ENCODE assay signal across 40 cellular contexts in the genomic region with DNA sequence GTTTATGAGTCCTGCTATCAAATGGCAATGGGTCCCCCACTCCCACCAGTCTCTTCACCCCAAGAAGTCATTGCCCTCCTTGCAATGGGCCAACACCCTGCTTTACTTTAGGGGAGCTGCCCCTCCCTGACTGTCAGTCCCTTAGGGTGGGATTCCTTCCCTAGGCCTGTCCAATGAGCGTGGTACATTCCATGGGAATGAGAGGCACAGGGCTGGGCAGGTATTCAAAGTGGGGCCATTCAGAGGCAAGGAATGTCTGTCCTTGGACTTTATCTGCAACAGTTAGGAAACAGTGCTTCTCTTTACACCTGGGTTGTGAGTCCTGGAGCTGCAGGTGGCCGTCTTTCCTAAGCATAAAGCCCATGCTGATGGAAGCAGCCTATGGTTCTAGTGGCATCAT. TPM values are rescaled to one million over a fixed set of nuclear protein-coding genes. Genes with fewer than 3 reads are reported as not detected.
"Had no signal": no experiment of that assay in that cellular context is flagged by ENCODE, and none has a peak within 500 bp of the region (broad histone marks: within the 10 kb centered on the region; RNA-seq: fewer than 3 reads in every experiment).

No MANE protein-coding gene starts in this region.

- H3K4me1 ChIP-seq: adrenal gland, ascending aorta, breast epithelium had no signal

- H3K27me3 ChIP-seq: adrenal gland, ascending aorta, brain microvascular endothelial cell, breast epithelium, cardiac muscle cell had no signal

- H3K9me3 ChIP-seq: adrenal gland, ascending aorta, breast epithelium had no signal

- H3K36me3 ChIP-seq: adrenal gland, ascending aorta, brain microvascular endothelial cell, breast epithelium, cardiac muscle cell had no signal

- H3K9me3 Mint-ChIP-seq: central memory CD8-positive, alpha-beta T cell had no signal

- H3K4me3 ChIP-seq: adrenal gland, ascending aorta, breast epithelium, cardiac muscle cell had no signal

- H3K4me3 Mint-ChIP-seq: activated naive CD4-positive, alpha-beta T cell treated with anti-CD3 and anti-CD28 coated beads for 36 hours; activated naive CD4-positive, alpha-beta T cell treated with anti-CD3 and anti-CD28 coated beads, Interleukin-2, amount 10 ng/mL, durations not matched to agents 7 days and 5 days; activated naive CD4-positive, alpha-beta T cell treated with anti-CD3 and anti-CD28 coated beads, Interleukin-2, amount 50 U/mL, for 24 hours; activated naive CD8-positive, alpha-beta T cell; activated naive CD8-positive, alpha-beta T cell treated with anti-CD3 and anti-CD28 coated beads for 36 hours; activated naive CD8-positive, alpha-beta T cell treated with anti-CD3 and anti-CD28 coated beads, Interleukin-2, amount 10 ng/mL, durations not matched to agents 7 days and 5 days; activated naive CD8-positive, alpha-beta T cell treated with anti-CD3 and anti-CD28 coated beads, Interleukin-2, amount 50 U/mL, for 24 hours; activated T-cell treated with anti-CD3 and anti-CD28 coated beads, Interleukin-2, amount 50 U/mL, for 24 hours; activated T-cell treated with anti-CD3 and anti-CD28 coated beads, Interleukin-2, amount 50 U/mL, for 4 hours; activated T-cell treated with anti-CD3 and anti-CD28 coated beads, Interleukin-2, amount 50 U/mL, for 72 hours; activated T-helper 1 cell treated with anti-CD3 and anti-CD28 coated beads, Interleukin-12 subunit alpha, Interleukin-12 subunit beta, Interleukin-2, Interleukin-4 antibody, amounts not matched to agents 30 ng/mL and 10 ng/mL and 1 ng/mL, durations not matched to agents 14 hours and 24 hours and 36 hours; activated T-helper 17 cell treated with anti-CD3 and anti-CD28 coated beads, Interleukin-2, amount 50 U/mL, for 72 hours; brain; central memory CD8-positive, alpha-beta T cell had no signal

- H3K27me3 Mint-ChIP-seq: activated naive CD4-positive, alpha-beta T cell treated with anti-CD3 and anti-CD28 coated beads, Interleukin-2, amount 10 ng/mL, durations not matched to agents 7 days and 5 days; activated naive CD4-positive, alpha-beta T cell treated with anti-CD3 and anti-CD28 coated beads, Interleukin-2, amount 50 U/mL, for 24 hours; activated naive CD8-positive, alpha-beta T cell; activated naive CD8-positive, alpha-beta T cell treated with anti-CD3 and anti-CD28 coated beads for 36 hours; activated naive CD8-positive, alpha-beta T cell treated with anti-CD3 and anti-CD28 coated beads, Interleukin-2, amount 10 ng/mL, durations not matched to agents 7 days and 5 days; activated naive CD8-positive, alpha-beta T cell treated with anti-CD3 and anti-CD28 coated beads, Interleukin-2, amount 50 U/mL, for 24 hours; activated T-cell treated with anti-CD3 and anti-CD28 coated beads, Interleukin-2, amount 50 U/mL, for 24 hours; activated T-helper 17 cell treated with anti-CD3 and anti-CD28 coated beads, Interleukin-2, amount 50 U/mL, for 72 hours had no signal

- H3K36me3 Mint-ChIP-seq: activated naive CD4-positive, alpha-beta T cell treated with anti-CD3 and anti-CD28 coated beads, Interleukin-2, amount 10 ng/mL, durations not matched to agents 7 days and 5 days; activated naive CD4-positive, alpha-beta T cell treated with anti-CD3 and anti-CD28 coated beads, Interleukin-2, amount 50 U/mL, for 24 hours; activated naive CD4-positive, alpha-beta T cell treated with anti-CD3 and anti-CD28 coated beads, Interleukin-2, amount 50 U/mL, for 72 hours; activated naive CD8-positive, alpha-beta T cell; activated naive CD8-positive, alpha-beta T cell treated with anti-CD3 and anti-CD28 coated beads for 36 hours; activated naive CD8-positive, alpha-beta T cell treated with anti-CD3 and anti-CD28 coated beads, Interleukin-2, amount 10 ng/mL, durations not matched to agents 7 days and 5 days had no signal

- ATAC-seq: activated naive CD4-positive, alpha-beta T cell treated with anti-CD3 and anti-CD28 coated beads, Interleukin-2, amount 50 U/mL, for 72 hours; activated naive CD8-positive, alpha-beta T cell treated with anti-CD3 and anti-CD28 coated beads, Interleukin-2, amount 50 U/mL, for 24 hours; activated T-cell treated with anti-CD3 and anti-CD28 coated beads, Interleukin-2, amount 50 U/mL, for 4 hours; activated T-cell treated with anti-CD3 and anti-CD28 coated beads, Interleukin-2, amount 50 U/mL, for 72 hours; activated T-helper 17 cell treated with anti-CD3 and anti-CD28 coated beads, Interleukin-2, amount 50 U/mL, for 72 hours had no signal

- H3K4me1 Mint-ChIP-seq: activated naive CD4-positive, alpha-beta T cell treated with anti-CD3 and anti-CD28 coated beads, Interleukin-2, amount 10 ng/mL, durations not matched to agents 7 days and 5 days; activated naive CD4-positive, alpha-beta T cell treated with anti-CD3 and anti-CD28 coated beads, Interleukin-2, amount 50 U/mL, for 24 hours; activated naive CD8-positive, alpha-beta T cell treated with anti-CD3 and anti-CD28 coated beads for 36 hours; activated naive CD8-positive, alpha-beta T cell treated with anti-CD3 and anti-CD28 coated beads, Interleukin-2, amount 10 ng/mL, durations not matched to agents 7 days and 5 days; activated naive CD8-positive, alpha-beta T cell treated with anti-CD3 and anti-CD28 coated beads, Interleukin-2, amount 50 U/mL, for 24 hours; activated T-helper 17 cell treated with anti-CD3 and anti-CD28 coated beads, Interleukin-2, amount 50 U/mL, for 72 hours; central memory CD8-positive, alpha-beta T cell had no signal

- H3K27ac Mint-ChIP-seq: activated naive CD4-positive, alpha-beta T cell treated with anti-CD3 and anti-CD28 coated beads for 36 hours; activated naive CD4-positive, alpha-beta T cell treated with anti-CD3 and anti-CD28 coated beads, Interleukin-2, amount 10 ng/mL, durations not matched to agents 7 days and 5 days; activated naive CD4-positive, alpha-beta T cell treated with anti-CD3 and anti-CD28 coated beads, Interleukin-2, amount 50 U/mL, for 24 hours; activated naive CD4-positive, alpha-beta T cell treated with anti-CD3 and anti-CD28 coated beads, Interleukin-2, amount 50 U/mL, for 72 hours; activated naive CD8-positive, alpha-beta T cell; activated naive CD8-positive, alpha-beta T cell treated with anti-CD3 and anti-CD28 coated beads for 36 hours; activated naive CD8-positive, alpha-beta T cell treated with anti-CD3 and anti-CD28 coated beads, Interleukin-2, amount 10 ng/mL, durations not matched to agents 7 days and 5 days; activated naive CD8-positive, alpha-beta T cell treated with anti-CD3 and anti-CD28 coated beads, Interleukin-2, amount 50 U/mL, for 24 hours; activated T-cell treated with anti-CD3 and anti-CD28 coated beads, Interleukin-2, amount 50 U/mL, for 24 hours; activated T-cell treated with anti-CD3 and anti-CD28 coated beads, Interleukin-2, amount 50 U/mL, for 72 hours; activated T-helper 1 cell treated with anti-CD3 and anti-CD28 coated beads, Interleukin-12 subunit alpha, Interleukin-12 subunit beta, Interleukin-2, Interleukin-4 antibody, amounts not matched to agents 30 ng/mL and 10 ng/mL and 1 ng/mL, durations not matched to agents 14 hours and 24 hours and 36 hours; activated T-helper 17 cell treated with anti-CD3 and anti-CD28 coated beads, Interleukin-2, amount 50 U/mL, for 72 hours; activated T-helper 2 cell treated with anti-CD3 and anti-CD28 coated beads, Interferon-gamma antibody, Interleukin-2, Interleukin-4, amounts not matched to agents 10 μg/mL and 5 μg/mL and 100 μg/mL, durations not matched to agents 14 hours and 24 hours and 36 hours; brain had no signal

- H3K27ac ChIP-seq: adrenal gland, ascending aorta, brain microvascular endothelial cell, breast epithelium, cardiac muscle cell had no signal

- DNase-seq: activated effector memory CD4-positive, alpha-beta T cell treated with anti-CD3 and anti-CD28 coated beads, Interleukin-2, amount 50 U/mL, for 16 hours; activated effector memory CD4-positive, alpha-beta T cell treated with Interleukin-2 at 50 U/mL for 16 hours; activated gamma-delta T cell; activated gamma-delta T cell treated with Interleukin-2 at 50 U/mL for 16 hours; activated naive CD4-positive, alpha-beta T cell; activated naive CD4-positive, alpha-beta T cell treated with anti-CD3 and anti-CD28 coated beads for 36 hours; activated naive CD4-positive, alpha-beta T cell treated with anti-CD3 and anti-CD28 coated beads, Interleukin-2, amount 10 ng/mL, durations not matched to agents 7 days and 5 days; activated naive CD4-positive, alpha-beta T cell treated with Interleukin-2 at 50 U/mL for 16 hours; activated naive CD8-positive, alpha-beta T cell treated with anti-CD3 and anti-CD28 coated beads for 36 hours; activated naive CD8-positive, alpha-beta T cell treated with anti-CD3 and anti-CD28 coated beads, Interleukin-2, amount 10 ng/mL, durations not matched to agents 7 days and 5 days; activated naive CD8-positive, alpha-beta T cell treated with anti-CD3 and anti-CD28 coated beads, Interleukin-2, amount 50 U/mL, for 24 hours; activated T-cell treated with anti-CD3 and anti-CD28 coated beads for 4 hours; activated T-cell treated with anti-CD3 and anti-CD28 coated beads, Interleukin-2, amount 50 U/mL, for 1 hour; activated T-cell treated with anti-CD3 and anti-CD28 coated beads, Interleukin-2, amount 50 U/mL, for 24 hours; activated T-cell treated with anti-CD3 and anti-CD28 coated beads, Interleukin-2, amount 50 U/mL, for 4 hours; activated T-cell treated with anti-CD3 and anti-CD28 coated beads, Interleukin-2, amount 50 U/mL, for 48 hours; activated T-cell treated with anti-CD3 and anti-CD28 coated beads, Interleukin-2, amount 50 U/mL, for 72 hours; adrenal gland; amniotic stem cell; amygdala; anterior cingulate cortex; aorta; brain microvascular endothelial cell; caudate nucleus; central memory CD4-positive, alpha-beta T cell; cerebellar nuclear complex had no signal

RNA-seq across cellular contexts. Expression of gene TMEM132C, which starts 40.8 kb away (rescaled TPM):
- total RNA-seq: activated naive CD4-positive, alpha-beta T cell treated with anti-CD3 and anti-CD28 coated beads for 36 hours; activated naive CD4-positive, alpha-beta T cell treated with anti-CD3 and anti-CD28 coated beads, Interleukin-2, amount 50 U/mL, for 72 hours; activated naive CD8-positive, alpha-beta T cell treated with anti-CD3 and anti-CD28 coated beads for 36 hours; activated naive CD8-positive, alpha-beta T cell treated with anti-CD3 and anti-CD28 coated beads, Interleukin-2, amount 10 ng/mL, durations not matched to agents 7 days and 5 days; activated T-cell treated with anti-CD3 and anti-CD28 coated beads, Interleukin-2, amount 50 U/mL, for 4 hours; activated T-cell treated with anti-CD3 and anti-CD28 coated beads, Interleukin-2, amount 50 U/mL, for 72 hours; activated T-helper 1 cell treated with anti-CD3 and anti-CD28 coated beads, Interleukin-12 subunit alpha, Interleukin-12 subunit beta, Interleukin-2, Interleukin-4 antibody, amounts not matched to agents 30 ng/mL and 10 ng/mL and 1 ng/mL, durations not matched to agents 14 hours and 24 hours and 36 hours; activated T-helper 17 cell treated with anti-CD3 and anti-CD28 coated beads, Interleukin-2, amount 50 U/mL, for 72 hours; activated T-helper 2 cell treated with anti-CD3 and anti-CD28 coated beads, Interferon-gamma antibody, Interleukin-2, Interleukin-4, amounts not matched to agents 10 μg/mL and 5 μg/mL and 100 μg/mL, durations not matched to agents 14 hours and 24 hours and 36 hours; astrocyte; bronchial epithelial cell; chondrocyte had no signal
- polyA plus RNA-seq: aorta had no signal
